14 cellular contexts compared by ENCODE assay signal in genomic region chr4:123651127-123651526, GRCh38.
DNase-seq lines count a peak whose midpoint lies in the region; ATAC-seq and TF ChIP-seq lines count a peak whose summit lies in the region.
"Had no signal": no experiment of that assay in that cellular context is flagged by ENCODE, and none has a peak within 500 bp of the region (broad histone marks: within the 10 kb centered on the region; RNA-seq: fewer than 3 reads in every experiment).

No MANE protein-coding gene starts in this region.

- intact Hi-C loops in esophagus squamous epithelium (cut with DNase I): no loop called here

- WGBS in esophagus squamous epithelium, 2 donors: 38 to 42% methylated on average over 2 of the region's 2 CpGs

- TF ChIP-seq CTCF in esophagus squamous epithelium (IDR thresholded peaks at IDR 0.05) (no peak), thoracic aorta (IDR thresholded peaks at IDR 0.05) (no peak)

- no peak for TF ChIP-seq POLR2A in esophagus squamous epithelium (IDR thresholded peaks at IDR 0.05)

- ATAC-seq in thoracic aorta (ENCODE audit: insufficient number of reproducible peaks, low FRiP score, low read depth) (no peak), GM18858 (IDR thresholded peaks at IDR 0.05; ENCODE audit: unreplicated experiment) (no peak)
- ATAC-seq: activated T-cell treated with anti-CD3 and anti-CD28 coated beads, Interleukin-2, amount 50 U/mL, for 4 hours had no signal

- H3K4me3 ChIP-seq in esophagus squamous epithelium (no peak overlapping the region), muscle layer of duodenum (ENCODE audit: low read depth in 1 of 2, low read length in 2 of 2) (no peak overlapping the region), thoracic aorta (no peak overlapping the region)

- H3K27ac ChIP-seq in esophagus squamous epithelium: peak overlapping the region in 3 of 4 donors; percentile 19 to 69 (median 38)
- peak overlapping the region; percentile 47 for H3K27ac ChIP-seq in muscle layer of duodenum (ENCODE audit: low read length)
- peak overlapping the region; percentile 49 to 71 for H3K27ac ChIP-seq in thoracic aorta

- DNase-seq in DMS53 (lab: John Stamatoyannopoulos, UW) (peak; percentile 23), DMS53 treated with DMSO at 0.1 percent for 48 hours (lab: John Stamatoyannopoulos, UW; ENCODE audit: unreplicated experiment) (no peak), esophagus squamous epithelium (lab: John Stamatoyannopoulos, UW) (no peak), thoracic aorta (ENCODE audit: low spot score) (no peak), NCI-H187 (lab: John Stamatoyannopoulos, UW) (no peak), dermis blood vessel endothelial cell (no peak)
- DNase-seq: 8988T; activated CD4-positive, alpha-beta T cell treated with anti-CD3 and anti-CD28 coated beads for 1 hour; activated T-cell treated with anti-CD3 and anti-CD28 coated beads, Interleukin-2, amount 50 U/mL, for 4 hours; mesendoderm; NCI-H2171 treated with DMSO at 0.1 percent for 48 hours; T-helper 1 cell had no signal

- H3K9me3 ChIP-seq in esophagus squamous epithelium (peaks cover 0 to 3% (median 0%) of the 10 kb centered on the region in 3 donors), muscle layer of duodenum (ENCODE audit: control insufficient read depth in 1 of 2, low read length in 2 of 2) (no peaks in the 10 kb centered on the region), thoracic aorta (no peaks in the 10 kb centered on the region)

- H3K36me3 ChIP-seq in esophagus squamous epithelium (no peaks in the 10 kb centered on the region), muscle layer of duodenum (ENCODE audit: control insufficient read depth in 1 of 2, insufficient read depth in 2 of 2, low read length in 2 of 2) (no peaks in the 10 kb centered on the region), thoracic aorta (no peaks in the 10 kb centered on the region)

- H3K4me1 ChIP-seq in esophagus squamous epithelium: peaks cover 11 to 43% (median 12%) of the 10 kb centered on the region in 3 donors
- peaks cover 7 to 21% of the 10 kb centered on the region in 2 donors for H3K4me1 ChIP-seq in muscle layer of duodenum (ENCODE audit: control insufficient read depth in 1 of 2, insufficient read depth in 2 of 2, low read length in 2 of 2)
- H3K4me1 ChIP-seq in thoracic aorta (ENCODE audit: control insufficient read depth in 1 of 2, low read depth in 2 of 2): peaks cover 24 to 63% of the 10 kb centered on the region in 2 donors

- H3K27me3 ChIP-seq in esophagus squamous epithelium (no peaks in the 10 kb centered on the region), muscle layer of duodenum (ENCODE audit: low read depth, low read length) (no peaks in the 10 kb centered on the region), thoracic aorta (replicated peaks; ENCODE audit: insufficient read depth) (no peaks in the 10 kb centered on the region)
